Comparison of ENCODE assay signal across 1 cellular context in genomic region chr1:235892734-235893413, GRCh38.
TF ChIP-seq lines count a peak whose summit lies in the region.

No MANE protein-coding gene starts in this region.

TF ChIP-seq in HepG2, 621 proteins besides CTCF, POLR2A, EP300 and RAD21 (continued from another document and continues in another):
- TF ChIP-seq ZBTB44 (CRISPR knock-in tag; IDR thresholded peaks at IDR 0.05) (no peak), ZNF629 (CRISPR knock-in tag; conservative IDR thresholded peaks at IDR 0.05) (no peak), SIN3A (IDR thresholded peaks at IDR 0.05; ENCODE audit: borderline replicate concordance, low read depth, low read length) (no peak), FOXJ3 (CRISPR knock-in tag; IDR thresholded peaks at IDR 0.05; ENCODE audit: borderline replicate concordance) (peak; percentile 58; the same call in 1 of the 2 replicates), BHLHE40 (IDR thresholded peaks at IDR 0.05; ENCODE audit: low read length) (no peak), SAP130 (CRISPR knock-in tag; IDR thresholded peaks at IDR 0.05; ENCODE audit: low read depth) (0 out of 2 replicates have a peak, but pooled peaks have one; percentile 37), ARNT (IDR thresholded peaks at IDR 0.05) (no peak), ZBTB43 (CRISPR knock-in tag; conservative IDR thresholded peaks at IDR 0.05) (no peak), NCOA2 (CRISPR knock-in tag; IDR thresholded peaks at IDR 0.05) (peak; percentile 64; the same call in 1 of the 2 replicates), THAP8 (CRISPR knock-in tag; IDR thresholded peaks at IDR 0.05; ENCODE audit: borderline replicate concordance) (no peak), ZNF619 (CRISPR knock-in tag; IDR thresholded peaks at IDR 0.05) (no peak), MBD4 (IDR thresholded peaks at IDR 0.05; ENCODE audit: borderline replicate concordance, low read length) (no peak), RORA (CRISPR knock-in tag; IDR thresholded peaks at IDR 0.05) (no peak), RNF219 (CRISPR knock-in tag; IDR thresholded peaks at IDR 0.05) (no peak), ZNF3 (CRISPR knock-in tag; IDR thresholded peaks at IDR 0.05) (no peak), SP140L (CRISPR knock-in tag; IDR thresholded peaks at IDR 0.05; ENCODE audit: borderline replicate concordance) (no peak), ZNF362 (CRISPR knock-in tag; IDR thresholded peaks at IDR 0.05; ENCODE audit: borderline replicate concordance) (no peak), MED8 (CRISPR knock-in tag; IDR thresholded peaks at IDR 0.05; ENCODE audit: insufficient replicate concordance) (no peak), ZNF782 (CRISPR knock-in tag; IDR thresholded peaks at IDR 0.05; ENCODE audit: borderline replicate concordance) (no peak), PHF5A (CRISPR knock-in tag; IDR thresholded peaks at IDR 0.05; ENCODE audit: low read depth, unreplicated experiment) (no peak), MZF1 (CRISPR knock-in tag; IDR thresholded peaks at IDR 0.05; ENCODE audit: borderline replicate concordance) (no peak), REL (CRISPR knock-in tag; conservative IDR thresholded peaks at IDR 0.05) (no peak), ZNF550 (CRISPR knock-in tag; IDR thresholded peaks at IDR 0.05; ENCODE audit: borderline replicate concordance) (no peak), HNRNPH1 (optimal IDR thresholded peaks at IDR 0.05; ENCODE audit: low read depth, low read length) (no peak), FOXO1 (CRISPR knock-in tag; IDR thresholded peaks at IDR 0.05) (peak; percentile 79), ZBTB8A (CRISPR knock-in tag; IDR thresholded peaks at IDR 0.05; ENCODE audit: borderline replicate concordance, low read depth) (no peak), ZNF687 (CRISPR knock-in tag; IDR thresholded peaks at IDR 0.05) (no peak), RELA (CRISPR knock-in tag; IDR thresholded peaks at IDR 0.05) (no peak), CSRNP1 (CRISPR knock-in tag; IDR thresholded peaks at IDR 0.05) (no peak), MLX (CRISPR knock-in tag; IDR thresholded peaks at IDR 0.05) (no peak), MXD3 (CRISPR knock-in tag; IDR thresholded peaks at IDR 0.05) (no peak), SIX1 (CRISPR knock-in tag; IDR thresholded peaks at IDR 0.05; ENCODE audit: borderline replicate concordance) (no peak), ARNT2 (CRISPR knock-in tag; IDR thresholded peaks at IDR 0.05; ENCODE audit: low read depth) (no peak), THAP9 (CRISPR knock-in tag; IDR thresholded peaks at IDR 0.05; ENCODE audit: borderline replicate concordance) (no peak), ZNF639 (CRISPR knock-in tag; conservative IDR thresholded peaks at IDR 0.05) (no peak), ZNF367 (CRISPR knock-in tag; IDR thresholded peaks at IDR 0.05; ENCODE audit: borderline replicate concordance) (no peak), ZNF703 (CRISPR knock-in tag; IDR thresholded peaks at IDR 0.05; ENCODE audit: borderline replicate concordance) (no peak), XBP1 (CRISPR knock-in tag; IDR thresholded peaks at IDR 0.05) (no peak), MIXL1 (CRISPR knock-in tag; IDR thresholded peaks at IDR 0.05) (peak; percentile 45; the same call in 1 of the 2 replicates), ASH2L (IDR thresholded peaks at IDR 0.05; ENCODE audit: insufficient read length, low read depth, low read length) (peak; percentile 32), ZBTB33 (CRISPR knock-in tag; IDR thresholded peaks at IDR 0.05) (no peak), ZNF264 (CRISPR knock-in tag; IDR thresholded peaks at IDR 0.05) (no peak)
